Comparison of ENCODE assay signal across 29 cellular contexts in genomic region chr1:75220072-75220471, GRCh38.
"Had no signal": no experiment of that assay in that cellular context is flagged by ENCODE, and none has a peak within 500 bp of the region (broad histone marks: within the 10 kb centered on the region; RNA-seq: fewer than 3 reads in every experiment).

No MANE protein-coding gene starts in this region.

- H3K27me3 ChIP-seq: neutrophil, sigmoid colon, stomach, thyroid gland, tibial nerve, upper lobe of left lung, vagina had no signal

- H3K27ac Mint-ChIP-seq: naive thymus-derived CD4-positive, alpha-beta T cell; natural killer cell treated with Interleukin-12 subunit alpha and Interleukin-12 subunit beta and Interleukin-15 and Interleukin-18, amount 100 ng/mL, for 72 hours; nephron progenitor cell; progenitor cell of endocrine pancreas; stimulated activated effector memory CD8-positive, alpha-beta T cell treated with anti-CD3 and anti-CD28 coated beads, Interleukin-12 subunit alpha, Interleukin-12 subunit beta, amount 100 ng/mL, for 72 hours; stimulated activated naive CD8-positive, alpha-beta T cell treated with anti-CD3 and anti-CD28 coated beads, Interleukin-15, Interleukin-2, amounts not matched to agents 100 ng/mL and 50 ng/mL, for 24 hours had no signal

- H3K4me1 Mint-ChIP-seq: naive thymus-derived CD4-positive, alpha-beta T cell; nephron progenitor cell; neural crest cell; stimulated activated effector memory CD8-positive, alpha-beta T cell treated with anti-CD3 and anti-CD28 coated beads, Interleukin-12 subunit alpha, Interleukin-12 subunit beta, amount 100 ng/mL, for 72 hours had no signal

- H3K36me3 ChIP-seq: neutrophil, right lobe of liver, sigmoid colon, stomach, thoracic aorta, thyroid gland, tibial nerve, upper lobe of left lung, vagina had no signal

- H3K4me3 ChIP-seq: psoas muscle, right lobe of liver, sigmoid colon, stomach, thoracic aorta, thyroid gland, tibial nerve, upper lobe of left lung, vagina had no signal

- H2AFZ ChIP-seq: parathyroid adenoma had no signal

- H3K36me3 Mint-ChIP-seq: naive thymus-derived CD4-positive, alpha-beta T cell; natural killer cell treated with Interleukin-12 subunit alpha and Interleukin-12 subunit beta and Interleukin-15 and Interleukin-18, amount 100 ng/mL, for 72 hours; stimulated activated effector memory CD8-positive, alpha-beta T cell treated with anti-CD3 and anti-CD28 coated beads, Interleukin-12 subunit alpha, Interleukin-12 subunit beta, amount 100 ng/mL, for 72 hours had no signal

- DNase-seq: naive thymus-derived CD4-positive, alpha-beta T cell; nephron progenitor cell; nucleus accumbens; posterior cingulate gyrus; psoas muscle; right cardiac atrium; right lobe of liver; sigmoid colon; small intestine; stimulated activated CD4-positive, alpha-beta T cell treated with anti-CD3 and anti-CD28 coated beads, Interleukin-15, amount 100 ng/mL, for 24 hours; stimulated activated CD4-positive, alpha-beta T cell treated with anti-CD3 and anti-CD28 coated beads, Interleukin-2, amount 100 ng/mL, for 24 hours; stimulated activated CD4-positive, alpha-beta T cell treated with anti-CD3 and anti-CD28 coated beads, Interleukin-2, amount 100 ng/mL, for 48 hours; stimulated activated CD4-positive, alpha-beta T cell treated with anti-CD3 and anti-CD28 coated beads, Interleukin-4, amount 100 ng/mL, for 24 hours; stimulated activated naive CD4-positive, alpha-beta T cell treated with Interleukin-2 at 50 U/mL for 16 hours; stomach; thyroid gland; trophoblast cell; upper lobe of left lung had no signal

- H3K9me3 Mint-ChIP-seq: natural killer cell treated with Interleukin-12 subunit alpha and Interleukin-12 subunit beta and Interleukin-15 and Interleukin-18, amount 100 ng/mL, for 72 hours; nephron progenitor cell; neural crest cell had no signal

- ATAC-seq: naive thymus-derived CD4-positive, alpha-beta T cell; natural killer cell treated with Interleukin-12 subunit alpha and Interleukin-12 subunit beta and Interleukin-15 and Interleukin-18, amount 100 ng/mL, for 72 hours; psoas muscle; right cardiac atrium; right lobe of liver; stimulated activated effector memory CD8-positive, alpha-beta T cell treated with anti-CD3 and anti-CD28 coated beads, Interleukin-12 subunit alpha, Interleukin-12 subunit beta, amount 100 ng/mL, for 72 hours had no signal

- H3K27me3 Mint-ChIP-seq: natural killer cell treated with Interleukin-12 subunit alpha and Interleukin-12 subunit beta and Interleukin-15 and Interleukin-18, amount 100 ng/mL, for 72 hours; progenitor cell of endocrine pancreas; stimulated activated naive CD8-positive, alpha-beta T cell treated with anti-CD3 and anti-CD28 coated beads, Interleukin-15, Interleukin-2, amounts not matched to agents 100 ng/mL and 50 ng/mL, for 24 hours had no signal

- H3K27ac ChIP-seq: neutrophil, parathyroid adenoma, psoas muscle, right lobe of liver, sigmoid colon, stomach, thoracic aorta, thyroid gland, tibial nerve, upper lobe of left lung, vagina had no signal

- H3K4me3 Mint-ChIP-seq: naive thymus-derived CD4-positive, alpha-beta T cell; natural killer cell treated with Interleukin-12 subunit alpha and Interleukin-12 subunit beta and Interleukin-15 and Interleukin-18, amount 100 ng/mL, for 72 hours; nephron progenitor cell; neural crest cell; stimulated activated effector memory CD8-positive, alpha-beta T cell treated with anti-CD3 and anti-CD28 coated beads, Interleukin-12 subunit alpha, Interleukin-12 subunit beta, amount 100 ng/mL, for 72 hours; stimulated activated naive CD8-positive, alpha-beta T cell treated with anti-CD3 and anti-CD28 coated beads, Interleukin-15, Interleukin-2, amounts not matched to agents 100 ng/mL and 50 ng/mL, for 24 hours had no signal

- H3K9ac ChIP-seq: parathyroid adenoma had no signal

- H3K4me1 ChIP-seq: parathyroid adenoma, psoas muscle, right lobe of liver, sigmoid colon, stomach, thyroid gland, tibial nerve, upper lobe of left lung, vagina had no signal

- H3K9me3 ChIP-seq: neutrophil, psoas muscle, right lobe of liver, sigmoid colon, stomach, thoracic aorta, thyroid gland, tibial nerve, upper lobe of left lung, vagina had no signal

- FAIRE-seq: small intestine, urothelium cell line had no signal

- H3K79me2 ChIP-seq: parathyroid adenoma had no signal
